1 cellular context compared by ENCODE assay signal in genomic region chr11:47642099-47642855, GRCh38.
A peak's percentile ranks its signal among the peaks of the same experiment; 100 is the strongest.
TF ChIP-seq lines count a peak whose summit lies in the region.

Gene MTCH2 (minus strand): TSS chr11:47642559. CDS start chr11:47642465, 94 bp downstream.

TF ChIP-seq in HepG2, 621 proteins besides CTCF, POLR2A, EP300 and RAD21 (continued from another document and continues in another):
- TF ChIP-seq GMEB2 (CRISPR knock-in tag; IDR thresholded peaks at IDR 0.05; ENCODE audit: low read depth) = peak; percentile 88
- TF ChIP-seq CREBL2 (CRISPR knock-in tag; IDR thresholded peaks at IDR 0.05; ENCODE audit: borderline replicate concordance) = no peak
- TF ChIP-seq ZNF407 (CRISPR knock-in tag; IDR thresholded peaks at IDR 0.05; ENCODE audit: not compliant biosample characterization) = peak; percentile 65
- TF ChIP-seq ZBTB43 (CRISPR knock-in tag; conservative IDR thresholded peaks at IDR 0.05) = peak; percentile 88
- TF ChIP-seq ASH2L (IDR thresholded peaks at IDR 0.05; ENCODE audit: insufficient read length, low read depth, low read length) = peak; percentile 93
- TF ChIP-seq ZFP90 (CRISPR knock-in tag; IDR thresholded peaks at IDR 0.05; ENCODE audit: borderline replicate concordance) = peak; percentile 53
- TF ChIP-seq ZNF557 (CRISPR knock-in tag; IDR thresholded peaks at IDR 0.05) = peak; percentile 43; the same call in 1 of the 2 replicates
- peak; percentile 85 for TF ChIP-seq BORCS8-MEF2B (CRISPR knock-in tag; IDR thresholded peaks at IDR 0.05)
- no peak for TF ChIP-seq RARA (CRISPR knock-in tag; IDR thresholded peaks at IDR 0.05)
- TF ChIP-seq PAWR (CRISPR knock-in tag; IDR thresholded peaks at IDR 0.05; ENCODE audit: borderline replicate concordance) = no peak
- TF ChIP-seq ZNF460 (CRISPR knock-in tag; IDR thresholded peaks at IDR 0.05; ENCODE audit: borderline replicate concordance) = no peak
- no peak for TF ChIP-seq ZFP37 (CRISPR knock-in tag; IDR thresholded peaks at IDR 0.05; ENCODE audit: borderline replicate concordance)
- TF ChIP-seq ZNF326 (CRISPR knock-in tag; IDR thresholded peaks at IDR 0.05; ENCODE audit: borderline replicate concordance) = no peak
- TF ChIP-seq KLF12 (CRISPR knock-in tag; IDR thresholded peaks at IDR 0.05; ENCODE audit: borderline replicate concordance) = peak; percentile 75; the same call in 1 of the 2 replicates
- TF ChIP-seq GTF3A (CRISPR knock-in tag; conservative IDR thresholded peaks at IDR 0.05) = no peak
- peak; percentile 77 for TF ChIP-seq ZSCAN9 (CRISPR knock-in tag; IDR thresholded peaks at IDR 0.05; ENCODE audit: borderline replicate concordance)
- TF ChIP-seq ZNF761 (CRISPR knock-in tag; conservative IDR thresholded peaks at IDR 0.05) = no peak; the same call in 1 of the 2 replicates
- no peak for TF ChIP-seq ZUFSP (CRISPR knock-in tag; IDR thresholded peaks at IDR 0.05; ENCODE audit: borderline replicate concordance)
- TF ChIP-seq HOXD1 (CRISPR knock-in tag; IDR thresholded peaks at IDR 0.05) = peak; percentile 18; the same call in 1 of the 2 replicates
- TF ChIP-seq FOXA3 (CRISPR knock-in tag; IDR thresholded peaks at IDR 0.05) = peak; percentile 25
- TF ChIP-seq MYNN (CRISPR knock-in tag; IDR thresholded peaks at IDR 0.05; ENCODE audit: low read depth) = no peak
- no peak for TF ChIP-seq ZNF800 (CRISPR knock-in tag; IDR thresholded peaks at IDR 0.05)
- TF ChIP-seq FUBP1 (CRISPR knock-in tag; IDR thresholded peaks at IDR 0.05; ENCODE audit: borderline replicate concordance) = no peak
- no peak for TF ChIP-seq MEF2D (CRISPR knock-in tag; IDR thresholded peaks at IDR 0.05)
- no peak for TF ChIP-seq LCORL (IDR thresholded peaks at IDR 0.05)
- peak; percentile 70 for TF ChIP-seq LCORL (CRISPR knock-in tag; IDR thresholded peaks at IDR 0.05)
- TF ChIP-seq SP5 (CRISPR knock-in tag; IDR thresholded peaks at IDR 0.05; ENCODE audit: borderline replicate concordance, low read depth) = peak; percentile 96
- TF ChIP-seq TP53 (CRISPR knock-in tag; conservative IDR thresholded peaks at IDR 0.05) = no peak; the same call in 1 of the 2 replicates
- TF ChIP-seq SAFB2 (CRISPR knock-in tag; IDR thresholded peaks at IDR 0.05; ENCODE audit: borderline replicate concordance, low read depth) = 0 out of 2 replicates have a peak, but pooled peaks have one; percentile 82
- TF ChIP-seq ZNF792 (CRISPR knock-in tag; IDR thresholded peaks at IDR 0.05) = no peak
- peak; percentile 87 for TF ChIP-seq CHD2 (IDR thresholded peaks at IDR 0.05; ENCODE audit: low read depth, low read length)
- no peak for TF ChIP-seq RBM22 (optimal IDR thresholded peaks at IDR 0.05; ENCODE audit: low read length)
- TF ChIP-seq SNAPC4 (CRISPR knock-in tag; IDR thresholded peaks at IDR 0.05) = peak; percentile 61; the same call in 1 of the 2 replicates
- TF ChIP-seq ZNF878 (CRISPR knock-in tag; IDR thresholded peaks at IDR 0.05) = peak; percentile 73
- no peak for TF ChIP-seq ZNF720 (CRISPR knock-in tag; IDR thresholded peaks at IDR 0.05)
- TF ChIP-seq ZNF670 (CRISPR knock-in tag; IDR thresholded peaks at IDR 0.05; ENCODE audit: borderline replicate concordance) = 0 out of 2 replicates have a peak, but pooled peaks have one; percentile 2
